Comparison of ENCODE assay signal across 17 cellular contexts in the genomic region with DNA sequence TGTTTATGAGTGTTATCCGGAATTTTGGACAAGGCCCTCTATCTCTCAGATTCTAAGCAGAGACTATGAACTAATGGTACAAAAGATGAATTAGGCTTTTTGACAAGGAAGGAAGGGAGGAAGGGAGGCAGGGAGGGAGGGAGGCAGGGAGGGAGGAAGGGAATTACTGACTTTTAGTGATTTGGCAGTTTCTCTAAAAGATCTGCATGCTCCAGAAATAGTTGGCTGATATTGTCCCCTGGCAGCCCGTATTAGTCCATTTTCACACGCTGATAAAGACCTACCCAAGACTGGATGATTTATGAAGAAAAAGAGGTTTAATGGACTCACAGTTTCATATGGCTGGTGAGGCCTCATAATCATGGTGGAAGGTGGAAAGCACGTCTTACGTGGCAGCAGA.
DNase-seq lines count a peak whose midpoint lies in the region; ATAC-seq and TF ChIP-seq lines count a peak whose summit lies in the region.
"Had no signal": no experiment of that assay in that cellular context is flagged by ENCODE, and none has a peak within 500 bp of the region (broad histone marks: within the 10 kb centered on the region; RNA-seq: fewer than 3 reads in every experiment).

No MANE protein-coding gene starts in this region.

- ATAC-seq in left ventricle myocardium superior (peak; percentile 29), Right ventricle myocardium inferior (no peak), omental fat pad (ENCODE audit: low FRiP score) (peak; percentile 41)
- ATAC-seq: GM12878, GM23338, HCT116 had no signal

- intact Hi-C loops in left ventricle myocardium superior (cut with micrococcal nuclease) (no loop called here), Right ventricle myocardium inferior (cut with DNase I) (no loop called here), CD14-positive monocyte (cut with micrococcal nuclease) (no loop called here)

- H3K27me3 Mint-ChIP-seq in CD14-positive monocyte (ENCODE audit: low read depth in 3 of 3), result peaks cover 0 to 2% (median 0%) of the 10 kb centered on the region in 3 donors
- H3K27me3 Mint-ChIP-seq: B cell; CD4-positive, alpha-beta T cell; CD8-positive, alpha-beta memory T cell had no signal

- DNase-seq in left ventricle myocardium superior, result no peak
- DNase-seq in Right ventricle myocardium inferior (ENCODE audit: missing footprints), result no peak
- peak; percentile 14 for DNase-seq in left kidney (ENCODE audit: low read depth, low spot score)
- no peak for DNase-seq in omental fat pad (ENCODE audit: low spot score)
- no peak for DNase-seq in CD14-positive monocyte (ENCODE audit: low spot score)
- DNase-seq in activated CD8-positive, alpha-beta memory T cell treated with anti-CD3 and anti-CD28 coated beads for 24 hours, result no peak
- DNase-seq: CD4-positive, alpha-beta T cell; CD8-positive, alpha-beta memory T cell; DMS 273 treated with DMSO at 0.1 percent for 48 hours; DMS79; EL; GDM1; H9 had no signal

- H3K36me3 Mint-ChIP-seq in CD14-positive monocyte, result no peaks in the 10 kb centered on the region
- H3K36me3 Mint-ChIP-seq: CD8-positive, alpha-beta memory T cell had no signal

- no peak overlapping the region for H3K27ac Mint-ChIP-seq in CD14-positive monocyte
- H3K27ac Mint-ChIP-seq: B cell; CD4-positive, alpha-beta T cell; CD8-positive, alpha-beta memory T cell; GM23338; H9 had no signal

- H3K4me3 Mint-ChIP-seq in CD14-positive monocyte, result no peak overlapping the region
- H3K4me3 Mint-ChIP-seq: B cell; CD4-positive, alpha-beta T cell; CD8-positive, alpha-beta memory T cell; GM23338; H9 had no signal

- no peaks in the 10 kb centered on the region for H3K4me1 Mint-ChIP-seq in CD14-positive monocyte
- H3K4me1 Mint-ChIP-seq: B cell; CD8-positive, alpha-beta memory T cell had no signal

- H3K9me3 Mint-ChIP-seq in CD14-positive monocyte, result no peaks in the 10 kb centered on the region
- H3K9me3 Mint-ChIP-seq: CD4-positive, alpha-beta T cell; GM23338; H9 had no signal

- TF ChIP-seq CTCF in omental fat pad (IDR thresholded peaks at IDR 0.05), result no peak
- TF ChIP-seq CTCF in CD14-positive monocyte (IDR thresholded peaks at IDR 0.05), result no peak
